Comparison of ENCODE assay signal across 31 cellular contexts in the genomic region with DNA sequence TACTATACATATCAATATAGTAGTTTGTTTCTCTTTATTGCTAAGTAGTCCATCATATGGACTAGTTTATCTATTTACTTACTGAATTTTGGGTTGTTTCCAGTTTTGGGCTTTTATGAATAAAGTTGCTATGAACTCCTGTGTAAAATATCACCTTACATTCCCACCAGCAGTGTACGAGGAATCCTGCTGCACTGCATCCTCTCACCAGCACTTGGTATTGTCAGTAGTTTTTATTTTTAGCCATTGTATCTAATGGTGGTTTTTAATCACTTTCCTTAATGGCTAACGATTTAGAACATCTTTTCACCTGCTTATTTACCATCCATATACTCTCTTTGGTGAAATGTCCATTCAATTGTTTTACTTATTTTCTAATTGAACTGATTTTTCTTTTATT. TPM values are rescaled to one million over a fixed set of nuclear protein-coding genes. Genes with fewer than 3 reads are reported as not detected.
"Had no signal": no experiment of that assay in that cellular context is flagged by ENCODE, and none has a peak within 500 bp of the region (broad histone marks: within the 10 kb centered on the region; RNA-seq: fewer than 3 reads in every experiment).

No MANE protein-coding gene starts in this region.

- H3K4me3 ChIP-seq: adrenal gland, ascending aorta, colonic mucosa, dorsolateral prefrontal cortex, esophagus muscularis mucosa, mucosa of descending colon, sigmoid colon, smooth muscle cell, stomach, transverse colon had no signal

- H3K27ac ChIP-seq: adrenal gland, ascending aorta, brain microvascular endothelial cell, colonic mucosa, dorsolateral prefrontal cortex, esophagus muscularis mucosa, sigmoid colon, stomach, transverse colon had no signal

- H3K27me3 ChIP-seq: adrenal gland, ascending aorta, brain microvascular endothelial cell, colonic mucosa, dorsolateral prefrontal cortex, esophagus muscularis mucosa, sigmoid colon, stomach, transverse colon had no signal

- H3K27me3 Mint-ChIP-seq: activated CD4-positive, alpha-beta T cell treated with anti-CD3 and anti-CD28 coated beads, Interleukin-2, amount 10 ng/mL, durations not matched to agents 7 days and 5 days; activated CD8-positive, alpha-beta memory T cell treated with anti-CD3 and anti-CD28 coated beads, Interleukin-2, amount 10 ng/mL, durations not matched to agents 7 days and 5 days; activated CD8-positive, alpha-beta T cell treated with anti-CD3 and anti-CD28 coated beads for 36 hours; activated naive CD8-positive, alpha-beta T cell; central memory CD8-positive, alpha-beta T cell; effector memory CD8-positive, alpha-beta T cell; stimulated activated memory B cell treated with anti-CD40 and anti-IgM and Interleukin-4, amounts not matched to agents 10 μg/mL and 1 μg/mL and 100 μg/mL, for 72 hours had no signal

- ATAC-seq: activated CD8-positive, alpha-beta memory T cell treated with anti-CD3 and anti-CD28 coated beads, Interleukin-2, amount 10 ng/mL, durations not matched to agents 7 days and 5 days; activated CD8-positive, alpha-beta T cell treated with anti-CD3 and anti-CD28 coated beads for 36 hours; effector memory CD8-positive, alpha-beta T cell; mucosa of descending colon; stimulated activated memory B cell treated with anti-CD40 and anti-IgM and Interleukin-4, amounts not matched to agents 10 μg/mL and 1 μg/mL and 100 μg/mL, for 72 hours had no signal

- FAIRE-seq: endothelial cell of umbilical vein, frontal cortex, urothelium cell line had no signal

- DNase-seq: activated CD4-positive, alpha-beta T cell treated with anti-CD3 and anti-CD28 coated beads, Interleukin-2, amount 10 ng/mL, durations not matched to agents 7 days and 5 days; activated CD4-positive, CD25-positive, alpha-beta regulatory T cell treated with anti-CD3 and anti-CD28 coated beads, Interleukin-2, amount 50 U/mL, for 72 hours; activated CD8-positive, alpha-beta memory T cell treated with anti-CD3 and anti-CD28 coated beads, Interleukin-2, amount 10 ng/mL, durations not matched to agents 7 days and 5 days; activated CD8-positive, alpha-beta T cell treated with anti-CD3 and anti-CD28 coated beads for 36 hours; activated gamma-delta T cell treated with Interleukin-2 at 50 U/mL for 16 hours; adrenal gland; brain microvascular endothelial cell; colonic mucosa; dorsolateral prefrontal cortex; effector memory CD8-positive, alpha-beta T cell; glutamatergic neuron; hippocampal formation; mesendoderm; mucosa of descending colon; nucleus accumbens; posterior cingulate gyrus; sigmoid colon; stimulated activated CD4-positive, alpha-beta T cell treated with anti-CD3 and anti-CD28 coated beads, Interleukin-15, amount 100 ng/mL, for 24 hours; stomach; T-helper 2 cell; transverse colon had no signal

- H3K4me1 ChIP-seq: colonic mucosa had no signal

- H3K4me2 ChIP-seq: smooth muscle cell had no signal

- H3K27ac Mint-ChIP-seq: activated CD4-positive, alpha-beta T cell treated with anti-CD3 and anti-CD28 coated beads, Interleukin-2, amount 10 ng/mL, durations not matched to agents 7 days and 5 days; activated CD8-positive, alpha-beta memory T cell treated with anti-CD3 and anti-CD28 coated beads, Interleukin-2, amount 10 ng/mL, durations not matched to agents 7 days and 5 days; activated CD8-positive, alpha-beta T cell treated with anti-CD3 and anti-CD28 coated beads for 36 hours; activated naive CD8-positive, alpha-beta T cell; stimulated activated memory B cell treated with anti-CD40 and anti-IgM and Interleukin-4, amounts not matched to agents 10 μg/mL and 1 μg/mL and 100 μg/mL, for 72 hours had no signal

- H3K4me3 Mint-ChIP-seq: activated CD4-positive, alpha-beta T cell treated with anti-CD3 and anti-CD28 coated beads, Interleukin-2, amount 10 ng/mL, durations not matched to agents 7 days and 5 days; activated CD8-positive, alpha-beta memory T cell treated with anti-CD3 and anti-CD28 coated beads, Interleukin-2, amount 10 ng/mL, durations not matched to agents 7 days and 5 days; activated CD8-positive, alpha-beta T cell treated with anti-CD3 and anti-CD28 coated beads for 36 hours; activated naive CD8-positive, alpha-beta T cell; central memory CD8-positive, alpha-beta T cell; effector memory CD8-positive, alpha-beta T cell; stimulated activated memory B cell treated with anti-CD40 and anti-IgM and Interleukin-4, amounts not matched to agents 10 μg/mL and 1 μg/mL and 100 μg/mL, for 72 hours had no signal

- H3K9me3 Mint-ChIP-seq: activated CD4-positive, alpha-beta T cell treated with anti-CD3 and anti-CD28 coated beads, Interleukin-2, amount 10 ng/mL, durations not matched to agents 7 days and 5 days; activated CD8-positive, alpha-beta T cell treated with anti-CD3 and anti-CD28 coated beads for 36 hours; central memory CD8-positive, alpha-beta T cell; effector memory CD8-positive, alpha-beta T cell; stimulated activated memory B cell treated with anti-CD40 and anti-IgM and Interleukin-4, amounts not matched to agents 10 μg/mL and 1 μg/mL and 100 μg/mL, for 72 hours had no signal

RNA-seq across cellular contexts. Expression of gene MYL4, which starts 44.0 kb away (rescaled TPM):
- total RNA-seq: activated CD4-positive, alpha-beta T cell treated with anti-CD3 and anti-CD28 coated beads, Interleukin-2, amount 10 ng/mL, durations not matched to agents 7 days and 5 days; activated CD8-positive, alpha-beta T cell treated with anti-CD3 and anti-CD28 coated beads for 36 hours; ascending aorta; transverse colon had no signal
- polyA plus RNA-seq: neural cell had no signal
